In genomic region chr1:117672756-117673155, GRCh38 we compare ENCODE assay signal across 15 cellular contexts.
"Had no signal": no experiment of that assay in that cellular context is flagged by ENCODE, and none has a peak within 500 bp of the region (broad histone marks: within the 10 kb centered on the region; RNA-seq: fewer than 3 reads in every experiment).

No MANE protein-coding gene starts in this region.

- H3K27me3 ChIP-seq: left lung, upper lobe of right lung had no signal

- DNase-seq: activated B cell treated with CpG ODN at 0.5 μM for 24 hours; activated CD4-positive, alpha-beta T cell treated with anti-CD3 and anti-CD28 coated beads for 48 hours; activated CD8-positive, alpha-beta T cell treated with anti-CD3 and anti-CD28 coated beads for 36 hours; activated naive CD4-positive, alpha-beta T cell treated with anti-CD3 and anti-CD28 coated beads, Interleukin-2, amount 10 ng/mL, durations not matched to agents 7 days and 5 days; left lung; stimulated activated CD4-positive, alpha-beta T cell treated with anti-CD3 and anti-CD28 coated beads, Interleukin-12 subunit alpha, Interleukin-12 subunit beta, amount 100 ng/mL, for 4 hours; SW 1271 had no signal

- H3K4me3 ChIP-seq: left lung, mucosa of descending colon, thoracic aorta, upper lobe of right lung had no signal

- H3K4me1 ChIP-seq: left lung, upper lobe of right lung had no signal

- H3K9me3 ChIP-seq: left lung, mucosa of descending colon, thoracic aorta, upper lobe of right lung had no signal

- FAIRE-seq: bronchial epithelial cell, colon, frontal cortex, keratinocyte, TTC549 had no signal

- H3K36me3 ChIP-seq: left lung, thoracic aorta, upper lobe of right lung had no signal

- H3K27ac ChIP-seq: left lung, thoracic aorta, upper lobe of right lung had no signal
